ENCODE assay signal across 22 cellular contexts in genomic region chr15:43955140-43955539, GRCh38.
DNase-seq lines count a peak whose midpoint lies in the region; ATAC-seq and FAIRE-seq lines count a peak whose summit lies in the region.
"Had no signal": no experiment of that assay in that cellular context is flagged by ENCODE, and none has a peak within 500 bp of the region (broad histone marks: within the 10 kb centered on the region; RNA-seq: fewer than 3 reads in every experiment).

No MANE protein-coding gene starts in this region.

- H3K27ac Mint-ChIP-seq in stimulated activated naive CD8-positive, alpha-beta T cell treated with anti-CD3 and anti-CD28 coated beads, Interleukin-15, Interleukin-2, amounts not matched to agents 100 ng/mL and 50 ng/mL, for 24 hours, result peak overlapping the region; percentile 85
- H3K27ac Mint-ChIP-seq in stimulated activated naive CD8-positive, alpha-beta T cell treated with anti-CD3 and anti-CD28 coated beads, Interleukin-15, amount 100 ng/mL, for 72 hours, result no peak overlapping the region
- H3K27ac Mint-ChIP-seq in activated naive CD8-positive, alpha-beta T cell treated with anti-CD3 and anti-CD28 coated beads, Interleukin-2, amount 50 U/mL, for 24 hours, result peak overlapping the region; percentile 62
- H3K27ac Mint-ChIP-seq: CD4-positive, alpha-beta memory T cell had no signal

- ATAC-seq in stimulated activated naive CD8-positive, alpha-beta T cell treated with anti-CD3 and anti-CD28 coated beads, Interleukin-15, amount 100 ng/mL, for 72 hours, result no peak
- ATAC-seq in activated naive CD8-positive, alpha-beta T cell treated with anti-CD3 and anti-CD28 coated beads, Interleukin-2, amount 50 U/mL, for 24 hours, result no peak
- no peak for ATAC-seq in GM18909 (IDR thresholded peaks at IDR 0.05; ENCODE audit: poor library complexity, unreplicated experiment)
- ATAC-seq: GM12878, HCT116, Right ventricle myocardium inferior had no signal

- H3K4me1 Mint-ChIP-seq in stimulated activated naive CD8-positive, alpha-beta T cell treated with anti-CD3 and anti-CD28 coated beads, Interleukin-15, Interleukin-2, amounts not matched to agents 100 ng/mL and 50 ng/mL, for 24 hours (ENCODE audit: low read depth), result peaks cover 53% of the 10 kb centered on the region
- peaks cover 32% of the 10 kb centered on the region for H3K4me1 Mint-ChIP-seq in stimulated activated naive CD8-positive, alpha-beta T cell treated with anti-CD3 and anti-CD28 coated beads, Interleukin-15, amount 100 ng/mL, for 72 hours
- peaks cover 54% of the 10 kb centered on the region for H3K4me1 Mint-ChIP-seq in activated naive CD8-positive, alpha-beta T cell treated with anti-CD3 and anti-CD28 coated beads, Interleukin-2, amount 50 U/mL, for 24 hours

- no peak for DNase-seq in stimulated activated naive CD8-positive, alpha-beta T cell treated with anti-CD3 and anti-CD28 coated beads, Interleukin-15, amount 100 ng/mL, for 72 hours
- no peak for DNase-seq in activated naive CD8-positive, alpha-beta T cell treated with anti-CD3 and anti-CD28 coated beads, Interleukin-2, amount 50 U/mL, for 24 hours
- DNase-seq in myocyte (ENCODE audit: low read depth) (peak; percentile 86), GM19239 (ENCODE audit: insufficient read length, low spot score) (no peak), amygdala (lab: John Stamatoyannopoulos, UW) (no peak)
- DNase-seq: C1 segment of cervical spinal cord; CD4-positive, alpha-beta memory T cell; COR-L47; DMS79; GDM1; IMR-90; KG1; MM.1S; NCI-H2029; NCI-H524 treated with DMSO at 0.1 percent for 48 hours; NCI-H774; PC-9 had no signal

- no peaks in the 10 kb centered on the region for H3K9me3 Mint-ChIP-seq in stimulated activated naive CD8-positive, alpha-beta T cell treated with anti-CD3 and anti-CD28 coated beads, Interleukin-15, Interleukin-2, amounts not matched to agents 100 ng/mL and 50 ng/mL, for 24 hours
- H3K9me3 Mint-ChIP-seq in stimulated activated naive CD8-positive, alpha-beta T cell treated with anti-CD3 and anti-CD28 coated beads, Interleukin-15, amount 100 ng/mL, for 72 hours, result no peaks in the 10 kb centered on the region
- H3K9me3 Mint-ChIP-seq in activated naive CD8-positive, alpha-beta T cell treated with anti-CD3 and anti-CD28 coated beads, Interleukin-2, amount 50 U/mL, for 24 hours, result no peaks in the 10 kb centered on the region

- peak overlapping the region; percentile 37 for H3K4me3 Mint-ChIP-seq in stimulated activated naive CD8-positive, alpha-beta T cell treated with anti-CD3 and anti-CD28 coated beads, Interleukin-15, Interleukin-2, amounts not matched to agents 100 ng/mL and 50 ng/mL, for 24 hours
- H3K4me3 Mint-ChIP-seq in stimulated activated naive CD8-positive, alpha-beta T cell treated with anti-CD3 and anti-CD28 coated beads, Interleukin-15, amount 100 ng/mL, for 72 hours, result no peak overlapping the region
- H3K4me3 Mint-ChIP-seq in activated naive CD8-positive, alpha-beta T cell treated with anti-CD3 and anti-CD28 coated beads, Interleukin-2, amount 50 U/mL, for 24 hours, result no peak overlapping the region
- H3K4me3 Mint-ChIP-seq: CD4-positive, alpha-beta memory T cell had no signal

- H3K36me3 Mint-ChIP-seq in stimulated activated naive CD8-positive, alpha-beta T cell treated with anti-CD3 and anti-CD28 coated beads, Interleukin-15, Interleukin-2, amounts not matched to agents 100 ng/mL and 50 ng/mL, for 24 hours (ENCODE audit: low read depth), result no peaks in the 10 kb centered on the region
- H3K36me3 Mint-ChIP-seq in activated naive CD8-positive, alpha-beta T cell treated with anti-CD3 and anti-CD28 coated beads, Interleukin-2, amount 50 U/mL, for 24 hours (ENCODE audit: low read depth), result no peaks in the 10 kb centered on the region
- H3K36me3 Mint-ChIP-seq: CD4-positive, alpha-beta memory T cell had no signal

- H3K27me3 Mint-ChIP-seq in stimulated activated naive CD8-positive, alpha-beta T cell treated with anti-CD3 and anti-CD28 coated beads, Interleukin-15, Interleukin-2, amounts not matched to agents 100 ng/mL and 50 ng/mL, for 24 hours, result peaks cover 23% of the 10 kb centered on the region
- H3K27me3 Mint-ChIP-seq in stimulated activated naive CD8-positive, alpha-beta T cell treated with anti-CD3 and anti-CD28 coated beads, Interleukin-15, amount 100 ng/mL, for 72 hours, result peaks cover 38% of the 10 kb centered on the region
- H3K27me3 Mint-ChIP-seq in activated naive CD8-positive, alpha-beta T cell treated with anti-CD3 and anti-CD28 coated beads, Interleukin-2, amount 50 U/mL, for 24 hours, result peaks cover 24% of the 10 kb centered on the region

- FAIRE-seq in GM19239 (lab: Jason Lieb, UNC), result no peak
- FAIRE-seq: GM12878 had no signal

Comparison
In these comparisons a context has a peak if more than half of its experiments do, and no peak if none do; other contexts are left out.
1. H3K27ac Mint-ChIP-seq: peak in stimulated activated naive CD8-positive, alpha-beta T cell treated with anti-CD3 and anti-CD28 coated beads, Interleukin-15, Interleukin-2, amounts not matched to agents 100 ng/mL and 50 ng/mL, for 24 hours (single experiment) and activated naive CD8-positive, alpha-beta T cell treated with anti-CD3 and anti-CD28 coated beads, Interleukin-2, amount 50 U/mL, for 24 hours (single experiment); none in stimulated activated naive CD8-positive, alpha-beta T cell treated with anti-CD3 and anti-CD28 coated beads, Interleukin-15, amount 100 ng/mL, for 72 hours (0 of 2).